Comparison of ENCODE assay signal across 8 cellular contexts in the genomic region with DNA sequence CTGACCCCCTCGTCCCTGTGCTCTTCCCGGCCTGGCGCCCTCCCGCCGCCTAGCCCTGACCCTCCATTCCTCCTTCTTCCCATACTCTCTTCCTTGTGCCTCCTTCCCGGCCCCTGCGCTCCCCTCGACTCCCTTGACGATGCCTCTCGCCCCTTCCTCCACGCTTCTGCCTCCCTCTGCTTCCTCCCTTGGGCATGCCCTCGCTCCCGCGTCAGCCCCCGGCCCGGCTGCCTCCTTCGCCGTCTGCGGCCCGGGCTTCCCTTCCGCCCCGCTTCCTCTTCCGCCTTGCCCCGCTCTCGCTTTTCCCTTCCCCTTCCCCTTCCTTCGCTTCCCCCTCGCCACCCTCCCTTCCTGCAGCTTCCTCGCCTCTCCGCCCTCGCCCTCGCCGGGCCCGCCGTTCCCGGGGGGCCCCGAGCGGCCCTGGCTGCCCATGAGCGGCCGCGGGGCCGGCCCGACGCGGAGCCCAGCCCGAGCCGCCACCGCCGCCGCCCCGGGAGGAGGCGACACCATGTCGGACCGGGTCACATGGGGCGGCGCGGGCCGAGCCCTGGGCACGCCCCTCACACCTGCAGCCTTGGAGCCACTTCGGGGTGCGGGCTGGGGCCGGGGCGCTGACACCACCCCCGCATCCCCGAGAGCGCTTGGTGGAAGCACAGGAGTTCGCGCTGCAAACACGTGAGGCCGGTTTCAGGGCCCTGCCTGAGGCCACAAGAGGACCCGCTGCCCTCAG. TPM values are rescaled to one million over a fixed set of nuclear protein-coding genes. Genes with fewer than 3 reads are reported as not detected.
DNase-seq lines count a peak whose midpoint lies in the region; ATAC-seq and TF ChIP-seq lines count a peak whose summit lies in the region.

Gene FBXW4 (minus strand): TSS at position 497 of the 730 bp plus-strand sequence. CDS start 65 bp downstream, at position 432.

- TF ChIP-seq CTCF in AG10803 (conservative IDR thresholded peaks at IDR 0.05; ENCODE audit: low read length) (no peak), foreskin fibroblast (IDR thresholded peaks at IDR 0.05; ENCODE audit: low read depth, low read length) (no peak), neural progenitor cell (IDR thresholded peaks at IDR 0.05) (no peak)

- H3K9ac ChIP-seq in neural progenitor cell (peak within 1 kb of the TSS; percentile 43), stomach smooth muscle (ENCODE audit: low read length in 2 of 2) (peak within 1 kb of the TSS; percentile 81 to 99)

- H3K4me1 Mint-ChIP-seq in neural progenitor cell = peaks cover 21% of the 10 kb centered on the region

- in situ Hi-C loops in GM18951 (cut with MboI; ENCODE audit: low sequenced_read_pairs, unreplicated experiment) = no loop called here

- no peaks in the 10 kb centered on the region for H3K36me3 ChIP-seq in neural progenitor cell
- no peaks in the 10 kb centered on the region for H3K36me3 ChIP-seq in stomach smooth muscle (ENCODE audit: control insufficient read depth in 2 of 2, insufficient read depth in 2 of 2, low read length in 2 of 2)

- no peaks in the 10 kb centered on the region for H4K20me1 ChIP-seq in neural progenitor cell (ENCODE audit: low read depth)

- H3K9me3 ChIP-seq in neural progenitor cell (ENCODE audit: low read depth) = no peaks in the 10 kb centered on the region
- H3K9me3 ChIP-seq in stomach smooth muscle (ENCODE audit: control insufficient read depth in 2 of 2, low read length in 2 of 2) = no peaks in the 10 kb centered on the region

- peak; percentile 38 for DNase-seq in AG10803 (ENCODE audit: low read depth)
- DNase-seq in RPMI7951 (ENCODE audit: low read depth) = peak; percentile 26
- peak; percentile 63 for DNase-seq in activated effector memory CD4-positive, alpha-beta T cell treated with Interleukin-2 at 50 U/mL for 16 hours
- DNase-seq in foreskin fibroblast = peak; percentile 24 to 73
- peak; percentile 73 for DNase-seq in neural progenitor cell (ENCODE audit: low spot score)

- H3K79me2 ChIP-seq in neural progenitor cell (ENCODE audit: low read depth) = peaks cover 60% of the 10 kb centered on the region

- peak within 1 kb of the TSS; percentile 71 for H2AFZ ChIP-seq in neural progenitor cell (replicated peaks)

- H3K36me3 Mint-ChIP-seq in neural progenitor cell = no peaks in the 10 kb centered on the region

- H3K4me3 ChIP-seq in AG10803 (ENCODE audit: low read length) (peak within 1 kb of the TSS; percentile 86), foreskin fibroblast (ENCODE audit: low read depth in 1 of 2, low read length in 2 of 2) (peak within 1 kb of the TSS; percentile 81 to 83), neural progenitor cell (peak within 1 kb of the TSS; percentile 53), stomach smooth muscle (ENCODE audit: low read length in 2 of 2) (peak within 1 kb of the TSS; percentile 75 to 89)

- H3K4me2 ChIP-seq in neural progenitor cell = peak within 1 kb of the TSS; percentile 92

- H3K27ac ChIP-seq in neural progenitor cell (peak within 1 kb of the TSS; percentile 75), stomach smooth muscle (ENCODE audit: low read length) (peak within 1 kb of the TSS; percentile 97)

- H3K9me3 Mint-ChIP-seq in neural progenitor cell = no peaks in the 10 kb centered on the region

- no peaks in the 10 kb centered on the region for H3K27me3 ChIP-seq in neural progenitor cell
- no peaks in the 10 kb centered on the region for H3K27me3 ChIP-seq in stomach smooth muscle (ENCODE audit: control insufficient read depth in 1 of 2, insufficient read depth in 2 of 2, low read length in 2 of 2)

- peaks cover 8% of the 10 kb centered on the region for H3K27me3 Mint-ChIP-seq in neural progenitor cell (ENCODE audit: insufficient read depth, low read depth)

- H3K4me1 ChIP-seq in neural progenitor cell (peaks cover 52% of the 10 kb centered on the region), stomach smooth muscle (ENCODE audit: control insufficient read depth, insufficient read depth, low read length) (peaks cover 21% of the 10 kb centered on the region)

- H3K4me3 Mint-ChIP-seq in neural progenitor cell = peak within 1 kb of the TSS; percentile 93

- H3K27ac Mint-ChIP-seq in neural progenitor cell = peak within 1 kb of the TSS; percentile 99

- peak; percentile 96 for TF ChIP-seq POLR2A in GM18951 (IDR thresholded peaks at IDR 0.05; ENCODE audit: extremely low read depth, insufficient read depth, insufficient read length)

- H3F3A ChIP-seq in neural progenitor cell (ENCODE audit: low read depth) = peaks cover 30% of the 10 kb centered on the region

- ATAC-seq in HG03159 (IDR thresholded peaks at IDR 0.05; ENCODE audit: unreplicated experiment) = peak; percentile 63

RNA-seq across cellular contexts. Expression of gene FBXW4, which starts in this region (rescaled TPM):
- 5.8 and 9.0 TPM in 2 replicates for total RNA-seq in RPMI7951 (2014; rRNA removed; shearing (Covaris generic))
- total RNA-seq in neural progenitor cell (ENCODE audit: low replicate concordance) = 36.3 and 46.0 TPM in 2 replicates

Comparison
In these comparisons a context has a peak if more than half of its experiments do, and no peak if none do; other contexts are left out.
1. Peak in every context shown above with its lines: DNase-seq, ATAC-seq, H3K4me3 ChIP-seq and H3K27ac ChIP-seq.